In the genomic region with DNA sequence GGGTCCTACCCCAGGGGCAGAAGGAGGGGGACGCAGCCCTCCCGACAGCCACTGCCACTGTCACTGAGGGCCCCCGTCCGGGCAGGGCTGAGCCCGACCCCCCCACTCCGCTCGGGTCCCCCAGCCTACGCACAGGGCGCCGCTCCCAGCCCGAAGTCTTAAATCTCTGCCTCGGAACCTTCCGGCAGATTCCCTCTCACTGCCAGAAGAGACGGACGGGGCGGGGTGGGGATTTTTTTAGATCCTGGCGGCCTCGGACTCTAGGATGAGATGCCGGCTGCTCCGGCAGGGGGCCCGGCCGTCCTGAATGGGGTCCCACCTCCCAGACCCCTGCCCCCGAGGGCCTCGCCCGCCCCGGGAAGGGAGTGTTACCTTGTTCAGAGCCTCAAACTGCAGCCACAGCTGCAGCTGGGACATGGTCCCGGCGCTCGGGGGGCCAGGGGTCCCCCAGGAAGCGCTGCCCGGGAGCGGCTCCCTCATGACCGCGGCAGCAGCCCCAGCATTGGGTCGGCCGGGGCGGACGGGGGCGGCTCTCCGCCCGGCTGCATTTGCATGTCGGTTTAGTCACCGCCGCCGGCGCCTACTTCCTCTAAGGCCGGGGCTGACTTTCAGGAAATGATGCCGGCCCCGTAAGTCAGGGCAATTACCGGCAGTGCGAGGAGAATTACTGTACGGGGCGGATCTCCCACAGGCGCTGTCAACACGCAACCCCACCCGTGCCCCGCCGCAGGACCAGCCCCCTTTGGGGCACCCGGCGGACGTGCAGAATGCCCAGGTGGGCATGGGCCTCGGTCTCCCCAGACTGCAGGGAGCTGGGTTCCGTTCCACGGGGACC, we compare ENCODE assay signal across 8 cellular contexts. TPM values are rescaled to one million over a fixed set of nuclear protein-coding genes. Genes with fewer than 3 reads are reported as not detected.
DNase-seq lines count a peak whose midpoint lies in the region; ATAC-seq and TF ChIP-seq lines count a peak whose summit lies in the region.

No MANE protein-coding gene starts in this region.

- in situ Hi-C loops in Panc1 (cut with HindIII; ENCODE audit: low pct_unique_long_range_greater_than_20kb, low sequenced_read_pairs) = no loop called here

- no peak overlapping the region for H3K14ac ChIP-seq in neuronal stem cell (ENCODE audit: low read length)

- H2BK5ac ChIP-seq in neuronal stem cell (ENCODE audit: low read length) = peak overlapping the region; percentile 75

- H3K4me2 ChIP-seq in neuronal stem cell (ENCODE audit: insufficient read depth, low read length, poor library complexity, severe bottlenecking) = peak overlapping the region; percentile 76

- BruUV-seq in Panc1 (replicated peaks; lab: Mats Ljungman, UMichigan) = no TSS peak

- H3K4me1 ChIP-seq in Panc1 (ENCODE audit: control insufficient read depth, insufficient read depth, low read length) (peaks cover 39% of the 10 kb centered on the region), foreskin keratinocyte (peaks cover 5% of the 10 kb centered on the region), neuronal stem cell (ENCODE audit: control insufficient read depth in 2 of 2, insufficient read depth in 1 of 2, low read depth in 1 of 2, low read length in 2 of 2) (peaks cover 13 to 19% of the 10 kb centered on the region in 2 donors)

- no peaks in the 10 kb centered on the region for H3K27me3 ChIP-seq in Panc1 (ENCODE audit: control insufficient read depth, insufficient read depth, low read length)
- H3K27me3 ChIP-seq in foreskin keratinocyte = no peaks in the 10 kb centered on the region
- H3K27me3 ChIP-seq in neuronal stem cell (ENCODE audit: control insufficient read depth in 3 of 3, insufficient read depth in 3 of 3, low read depth in 1 of 3, low read length in 3 of 3) = no peaks in the 10 kb centered on the region

- no peak overlapping the region for H4K91ac ChIP-seq in neuronal stem cell (ENCODE audit: low read depth, low read length, poor library complexity)

- peak; percentile 91 for DNase-seq in GM10266 (ENCODE audit: extremely low spot score)
- DNase-seq in Panc1 (ENCODE audit: low read depth, low spot score) = no peak
- DNase-seq in activated effector memory CD4-positive, alpha-beta T cell treated with Interleukin-2 at 50 U/mL for 16 hours = peak; percentile 76
- DNase-seq in foreskin keratinocyte = peak; percentile 46 to 75
- DNase-seq in neuronal stem cell (ENCODE audit: low spot score) = peak; percentile 51
- DNase-seq in stromal cell of bone marrow (ENCODE audit: low read depth) = peak; percentile 90

- H3K9me3 ChIP-seq in Panc1 (ENCODE audit: control insufficient read depth, insufficient read depth, low read depth, low read length) (no peaks in the 10 kb centered on the region), neuronal stem cell (replicated peaks in 1 of 2; ENCODE audit: control insufficient read depth in 2 of 2, insufficient read depth in 1 of 2, low read depth in 1 of 2, low read length in 2 of 2) (no peaks in the 10 kb centered on the region)

- ATAC-seq in HG02798 (IDR thresholded peaks at IDR 0.05; ENCODE audit: poor library complexity, unreplicated experiment) = peak; percentile 43
- ATAC-seq in Panc1 = peak; percentile 31; the same call in 1 of the 2 replicates
- ATAC-seq in foreskin keratinocyte = peak; percentile 74
- no peak for ATAC-seq in HG03025 (IDR thresholded peaks at IDR 0.05; ENCODE audit: low FRiP score, unreplicated experiment)

- peak overlapping the region; percentile 60 for H3K9ac ChIP-seq in neuronal stem cell (ENCODE audit: low read depth, low read length, poor library complexity)

- H2BK120ac ChIP-seq in neuronal stem cell (ENCODE audit: low read depth, low read length) = peak overlapping the region; percentile 76

- peak overlapping the region; percentile 85 for H3K23ac ChIP-seq in neuronal stem cell (ENCODE audit: low read depth, low read length, poor library complexity)

- CTCF ChIA-PET in Panc1 (lab: Charles Lee) = no interaction called here

- H3K18ac ChIP-seq in neuronal stem cell (ENCODE audit: low read length) = peak overlapping the region; percentile 89

- intact Hi-C loops in Panc1 (cut with micrococcal nuclease; ENCODE audit: unreplicated experiment) = no loop called here

- peak overlapping the region; percentile 93 for H2AK5ac ChIP-seq in neuronal stem cell (ENCODE audit: low read depth, low read length)

- H3K36me3 ChIP-seq in Panc1 (ENCODE audit: control insufficient read depth, insufficient read depth, low read length) (no peaks in the 10 kb centered on the region; the same call in 1 of the 2 replicates), neuronal stem cell (replicated peaks in 1 of 2; ENCODE audit: control insufficient read depth in 2 of 2, insufficient read depth in 2 of 2, low read length in 2 of 2) (peaks cover 0 to 20% of the 10 kb centered on the region in 2 donors)

- POLR2A ChIA-PET in Panc1 (lab: Charles Lee) = no interaction called here

- H3K4ac ChIP-seq in neuronal stem cell (ENCODE audit: low read length) = no peak overlapping the region

- no peak overlapping the region for H4K8ac ChIP-seq in neuronal stem cell (ENCODE audit: low read depth, low read length)

- H3K4me3 ChIP-seq in Panc1 (ENCODE audit: low read depth in 2 of 2, low read length in 2 of 2) (peak overlapping the region in 1 of 2 experiments; percentile 21; a peak in 2 of 4 replicates), neuronal stem cell (ENCODE audit: low read length in 2 of 2) (peak overlapping the region; percentile 48 to 74)

- H2AFZ ChIP-seq in neuronal stem cell (ENCODE audit: low read length) = peak overlapping the region; percentile 92

- H2BK12ac ChIP-seq in neuronal stem cell (ENCODE audit: low read length) = no peak overlapping the region

- H3K79me1 ChIP-seq in neuronal stem cell (ENCODE audit: low read depth, low read length) = peaks cover 10% of the 10 kb centered on the region

- no CpG with 5 or more reads among the region's 64 CpGs for WGBS in neuronal stem cell (ENCODE audit: extremely low coverage in 2 of 2, insufficient read length in 2 of 2, insufficient replicate concordance in 1 of 2), 2 donors

- H2BK15ac ChIP-seq in neuronal stem cell (ENCODE audit: low read length) = peak overlapping the region; percentile 96

- TF ChIP-seq CTCF in GM10266 (IDR thresholded peaks at IDR 0.05; ENCODE audit: control insufficient read depth, insufficient read depth, low read depth, missing control alignments) (no peak), Panc1 (IDR thresholded peaks at IDR 0.05) (no peak), foreskin keratinocyte (conservative IDR thresholded peaks at IDR 0.05) (peak; percentile 18)

- H3K27ac ChIP-seq in Panc1 (ENCODE audit: low read length) = peak overlapping the region; percentile 79
- H3K27ac ChIP-seq in foreskin keratinocyte = peak overlapping the region; percentile 74
- no peak overlapping the region for H3K27ac ChIP-seq in neuronal stem cell (replicated peaks; ENCODE audit: low read length)

RNA-seq across cellular contexts. Expression of a gene that starts 28.1 kb away (rescaled TPM):
- total RNA-seq in Panc1 (2021; ENCODE audit: unreplicated experiment) (577 TPM), foreskin keratinocyte (237 and 247 TPM in 2 replicates)
- polyA plus RNA-seq in Panc1 (2012; ENCODE audit: insufficient read length) = 1,363 TPM
- polyA plus RNA-seq in foreskin keratinocyte = 377 and 403 TPM in 2 replicates
- polyA plus RNA-seq in neuronal stem cell (2013, experiment 1 of 2) = 755 TPM
- polyA plus RNA-seq in neuronal stem cell (2013, experiment 2 of 2) = 706 TPM

RNA-seq across cellular contexts. Expression of a gene that starts 36.8 kb away (rescaled TPM):
- total RNA-seq in Panc1 (2021; ENCODE audit: unreplicated experiment) (279 TPM), foreskin keratinocyte (148 and 163 TPM in 2 replicates)
- polyA plus RNA-seq in Panc1 (2012; ENCODE audit: insufficient read length) = 538 TPM
- polyA plus RNA-seq in foreskin keratinocyte = 313 and 314 TPM in 2 replicates
- 201 TPM for polyA plus RNA-seq in neuronal stem cell (2013, experiment 1 of 2)
- 197 TPM for polyA plus RNA-seq in neuronal stem cell (2013, experiment 2 of 2)

RNA-seq across cellular contexts. Expression of a gene that starts 42.1 kb away (rescaled TPM):
- total RNA-seq in Panc1 (2021; ENCODE audit: unreplicated experiment) (101 TPM), foreskin keratinocyte (31.9 and 32.2 TPM in 2 replicates)
- 92.5 TPM for polyA plus RNA-seq in Panc1 (2012; ENCODE audit: insufficient read length)
- polyA plus RNA-seq in foreskin keratinocyte = 18.2 and 18.3 TPM in 2 replicates
- 13.3 TPM for polyA plus RNA-seq in neuronal stem cell (2013, experiment 1 of 2)
- polyA plus RNA-seq in neuronal stem cell (2013, experiment 2 of 2) = 13.9 TPM
